Comparison of ENCODE assay signal across 1 cellular context in genomic region chr17:6498798-6499540, GRCh38.
TF ChIP-seq lines count a peak whose summit lies in the region.

No MANE protein-coding gene starts in this region.

TF ChIP-seq in H1, 55 proteins besides CTCF, POLR2A, EP300 and RAD21:
- TF ChIP-seq JUND (IDR thresholded peaks at IDR 0.05; ENCODE audit: low read length) (no peak), CHD7 (IDR thresholded peaks at IDR 0.05; ENCODE audit: insufficient replicate concordance, low read length) (no peak), ASH2L (IDR thresholded peaks at IDR 0.05; ENCODE audit: low read length) (no peak), HDAC6 (IDR thresholded peaks at IDR 0.05; ENCODE audit: low read depth, low read length) (no peak), RXRA (IDR thresholded peaks at IDR 0.05; ENCODE audit: insufficient read depth, low read depth, low read length) (no peak), BACH1 (IDR thresholded peaks at IDR 0.05; ENCODE audit: low read length) (no peak), BRCA1 (IDR thresholded peaks at IDR 0.05; ENCODE audit: low read depth, low read length) (no peak)
- TF ChIP-seq, protein P1, sequence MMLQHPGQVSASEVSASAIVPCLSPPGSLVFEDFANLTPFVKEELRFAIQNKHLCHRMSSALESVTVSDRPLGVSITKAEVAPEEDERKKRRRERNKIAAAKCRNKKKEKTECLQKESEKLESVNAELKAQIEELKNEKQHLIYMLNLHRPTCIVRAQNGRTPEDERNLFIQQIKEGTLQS (IDR thresholded peaks at IDR 0.05; ENCODE audit: insufficient read depth, low read depth, low read length) = no peak
- TF ChIP-seq, protein P2, sequence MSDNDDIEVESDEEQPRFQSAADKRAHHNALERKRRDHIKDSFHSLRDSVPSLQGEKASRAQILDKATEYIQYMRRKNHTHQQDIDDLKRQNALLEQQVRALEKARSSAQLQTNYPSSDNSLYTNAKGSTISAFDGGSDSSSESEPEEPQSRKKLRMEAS (IDR thresholded peaks at IDR 0.05) = no peak
